ENCODE assay signal across 14 cellular contexts in genomic region chr4:2322227-2322626, GRCh38.
"Had no signal": no experiment of that assay in that cellular context is flagged by ENCODE, and none has a peak within 500 bp of the region (broad histone marks: within the 10 kb centered on the region; RNA-seq: fewer than 3 reads in every experiment).

No MANE protein-coding gene starts in this region.

- H3K4me1 ChIP-seq: left ventricle myocardium inferior, prostate gland, tibial artery had no signal

- DNase-seq: activated B cell treated with CpG ODN at 0.5 μM for 24 hours; activated CD4-positive, alpha-beta T cell treated with anti-CD3 and anti-CD28 coated beads for 4 hours; activated CD4-positive, alpha-beta T cell treated with anti-CD3 and anti-CD28 coated beads, Interleukin-2, amount 50 U/mL, for 48 hours; activated effector memory CD4-positive, alpha-beta T cell treated with anti-CD3 and anti-CD28 coated beads, Interleukin-2, amount 50 U/mL, for 16 hours; activated naive CD4-positive, alpha-beta T cell treated with anti-CD3 and anti-CD28 coated beads, Interleukin-2, amount 50 U/mL, for 16 hours; activated naive CD8-positive, alpha-beta T cell treated with anti-CD3 and anti-CD28 coated beads, Interleukin-2, amount 50 U/mL, for 24 hours; kidney glomerular epithelial cell; left ventricle myocardium inferior; occipital lobe; stimulated activated CD4-positive, alpha-beta T cell treated with anti-CD3 and anti-CD28 coated beads, Interleukin-1b, Interleukin-23, amount 100 ng/mL, for 48 hours; stimulated activated naive CD8-positive, alpha-beta T cell treated with anti-CD3 and anti-CD28 coated beads, Interleukin-15, amount 100 ng/mL, for 72 hours; T1000 had no signal

- H3K27ac ChIP-seq: left ventricle myocardium inferior, prostate gland, tibial artery had no signal

- H3K9me3 ChIP-seq: prostate gland had no signal

- H3K27me3 ChIP-seq: tibial artery had no signal

- H3K36me3 ChIP-seq: prostate gland had no signal

- ATAC-seq: activated naive CD8-positive, alpha-beta T cell treated with anti-CD3 and anti-CD28 coated beads, Interleukin-2, amount 50 U/mL, for 24 hours; stimulated activated naive CD8-positive, alpha-beta T cell treated with anti-CD3 and anti-CD28 coated beads, Interleukin-15, amount 100 ng/mL, for 72 hours had no signal

- H3K4me3 ChIP-seq: left ventricle myocardium inferior, prostate gland, tibial artery had no signal
